Comparison of ENCODE assay signal across 19 cellular contexts in the genomic region with DNA sequence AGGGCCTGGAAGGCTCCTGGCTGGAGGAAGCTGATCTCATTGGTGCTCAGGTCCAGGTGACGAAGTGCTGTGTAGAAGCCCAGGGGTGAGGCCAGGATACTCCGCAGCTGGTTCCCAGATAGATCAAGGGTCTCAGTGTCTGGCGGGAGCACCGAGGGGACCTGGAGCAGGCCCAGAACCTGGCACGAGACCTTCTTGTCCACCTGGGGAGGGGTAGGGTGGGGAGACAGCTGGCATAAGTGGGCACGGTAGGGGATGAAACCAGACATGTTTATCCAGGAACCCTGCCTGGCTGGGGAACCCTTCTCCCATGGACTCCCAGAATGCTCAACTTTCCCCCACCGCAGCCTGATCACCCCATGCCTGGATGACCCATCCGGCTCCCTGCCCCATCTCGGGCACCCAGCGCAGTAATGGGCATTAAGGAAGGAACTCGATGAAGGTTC.
"Had no signal": no experiment of that assay in that cellular context is flagged by ENCODE, and none has a peak within 500 bp of the region (broad histone marks: within the 10 kb centered on the region; RNA-seq: fewer than 3 reads in every experiment).

No MANE protein-coding gene starts in this region.

- H3K27me3 ChIP-seq: adrenal gland, cardiac muscle cell, gastroesophageal sphincter, heart right ventricle, testis had no signal

- H3K36me3 ChIP-seq: cardiac muscle cell, neutrophil had no signal

- ATAC-seq: activated CD4-positive, alpha-beta T cell treated with anti-CD3 and anti-CD28 coated beads for 36 hours; activated CD8-positive, alpha-beta memory T cell treated with anti-CD3 and anti-CD28 coated beads, Interleukin-2, amount 10 ng/mL, durations not matched to agents 7 days and 5 days; gastroesophageal sphincter; mucosa of descending colon; naive thymus-derived CD4-positive, alpha-beta T cell; right cardiac atrium; stimulated activated naive CD8-positive, alpha-beta T cell treated with anti-CD3 and anti-CD28 coated beads, Interleukin-15, amount 100 ng/mL, for 72 hours; T-cell had no signal

- H3K9me3 ChIP-seq: adrenal gland, gastroesophageal sphincter, heart right ventricle, mucosa of descending colon, neutrophil, testis had no signal

- DNase-seq: activated CD4-positive, alpha-beta memory T cell treated with anti-CD3 and anti-CD28 coated beads for 36 hours; activated CD4-positive, alpha-beta T cell treated with anti-CD3 and anti-CD28 coated beads for 36 hours; activated CD8-positive, alpha-beta memory T cell treated with anti-CD3 and anti-CD28 coated beads, Interleukin-2, amount 10 ng/mL, durations not matched to agents 7 days and 5 days; activated naive CD4-positive, alpha-beta T cell treated with anti-CD3 and anti-CD28 coated beads, Interleukin-2, amount 50 U/mL, for 16 hours; activated T-cell treated with anti-CD3 and anti-CD28 coated beads, Interleukin-2, amount 50 U/mL, for 1 hour; erythroblast; heart right ventricle; mammary epithelial cell; mucosa of descending colon; naive thymus-derived CD4-positive, alpha-beta T cell; stimulated activated naive CD8-positive, alpha-beta T cell treated with anti-CD3 and anti-CD28 coated beads, Interleukin-15, amount 100 ng/mL, for 72 hours; T-cell; T1000; testis had no signal

- H3K4me1 ChIP-seq: adrenal gland had no signal

- H3K4me3 ChIP-seq: adrenal gland, cardiac muscle cell, gastroesophageal sphincter, heart right ventricle, mucosa of descending colon, testis had no signal

- H3K27ac ChIP-seq: cardiac muscle cell, gastroesophageal sphincter, neutrophil, testis had no signal
